ENCODE assay signal across 8 cellular contexts in the genomic region with DNA sequence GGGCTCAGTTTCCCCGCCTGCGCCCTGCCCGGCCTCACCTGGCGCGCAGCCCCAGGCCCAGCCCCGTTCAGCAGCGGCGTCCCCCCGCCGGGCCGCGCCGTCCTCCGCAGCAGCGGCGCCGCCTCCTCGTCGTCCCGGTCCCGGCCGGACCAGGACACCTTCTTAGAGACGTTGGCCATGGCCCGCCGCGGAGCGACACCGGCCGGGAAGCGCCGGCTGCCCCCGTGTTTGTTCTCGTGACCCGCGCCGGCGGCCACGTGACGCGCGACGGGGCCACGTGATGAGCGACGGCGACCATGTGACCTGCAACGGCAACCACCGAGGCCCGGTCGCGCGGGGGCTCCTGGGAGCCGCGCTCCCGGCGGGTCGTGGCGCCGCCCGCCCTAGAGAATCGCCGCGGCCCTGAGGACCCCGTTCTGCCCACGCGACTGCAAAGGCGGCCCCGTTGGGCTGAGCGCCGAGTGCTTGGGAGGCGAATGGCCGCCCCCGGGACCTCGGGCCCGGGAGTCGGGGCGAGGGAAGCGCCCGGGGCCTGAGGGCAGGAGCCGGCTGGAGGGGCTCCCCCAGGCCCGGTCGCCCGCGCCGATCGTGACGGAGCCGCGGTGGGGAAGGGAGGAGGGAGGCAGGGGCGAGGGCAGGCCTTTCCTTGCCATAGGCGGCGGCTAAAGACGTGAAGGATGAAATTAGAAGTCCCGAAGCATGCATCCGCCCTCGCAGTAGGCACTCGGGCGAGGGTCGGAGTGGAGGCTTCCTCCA. TPM values are rescaled to one million over a fixed set of nuclear protein-coding genes. Genes with fewer than 3 reads are reported as not detected.
A peak's percentile ranks its signal among the peaks of the same experiment; 100 is the strongest.
DNase-seq lines count a peak whose midpoint lies in the region; ATAC-seq and TF ChIP-seq lines count a peak whose summit lies in the region.

A gene with protein sequence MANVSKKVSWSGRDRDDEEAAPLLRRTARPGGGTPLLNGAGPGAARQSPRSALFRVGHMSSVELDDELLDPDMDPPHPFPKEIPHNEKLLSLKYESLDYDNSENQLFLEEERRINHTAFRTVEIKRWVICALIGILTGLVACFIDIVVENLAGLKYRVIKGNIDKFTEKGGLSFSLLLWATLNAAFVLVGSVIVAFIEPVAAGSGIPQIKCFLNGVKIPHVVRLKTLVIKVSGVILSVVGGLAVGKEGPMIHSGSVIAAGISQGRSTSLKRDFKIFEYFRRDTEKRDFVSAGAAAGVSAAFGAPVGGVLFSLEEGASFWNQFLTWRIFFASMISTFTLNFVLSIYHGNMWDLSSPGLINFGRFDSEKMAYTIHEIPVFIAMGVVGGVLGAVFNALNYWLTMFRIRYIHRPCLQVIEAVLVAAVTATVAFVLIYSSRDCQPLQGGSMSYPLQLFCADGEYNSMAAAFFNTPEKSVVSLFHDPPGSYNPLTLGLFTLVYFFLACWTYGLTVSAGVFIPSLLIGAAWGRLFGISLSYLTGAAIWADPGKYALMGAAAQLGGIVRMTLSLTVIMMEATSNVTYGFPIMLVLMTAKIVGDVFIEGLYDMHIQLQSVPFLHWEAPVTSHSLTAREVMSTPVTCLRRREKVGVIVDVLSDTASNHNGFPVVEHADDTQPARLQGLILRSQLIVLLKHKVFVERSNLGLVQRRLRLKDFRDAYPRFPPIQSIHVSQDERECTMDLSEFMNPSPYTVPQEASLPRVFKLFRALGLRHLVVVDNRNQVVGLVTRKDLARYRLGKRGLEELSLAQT (minus strand): TSS at position 233 of the 756 bp plus-strand sequence. CDS start 54 bp downstream, at position 179.

- DNase-seq in C1 segment of cervical spinal cord (lab: John Stamatoyannopoulos, UW) (peak; percentile 36 to 95 (median 81)), GM19240 (ENCODE audit: insufficient read length, low spot score) (peak; percentile 98), NCI-H82 (lab: John Stamatoyannopoulos, UW) (peak; percentile 88), lung (ENCODE audit: low spot score) (peak; percentile 89)
- DNase-seq in activated CD8-positive, alpha-beta memory T cell treated with anti-CD3 and anti-CD28 coated beads for 1 hour (ENCODE audit: extremely low read depth in 1 of 2, low read depth in 1 of 2) = peak; percentile 44 to 81
- DNase-seq in stimulated activated CD4-positive, alpha-beta T cell treated with anti-CD3 and anti-CD28 coated beads, TNF-alpha, amount 100 ng/mL, for 24 hours (ENCODE audit: low read depth in 3 of 3) = peak; percentile 82 to 89 (median 82)

- no peak within 1 kb of the TSS for H3K27ac ChIP-seq in ectodermal cell (ENCODE audit: insufficient read depth, low read depth, low read length, poor library complexity, severe bottlenecking)
- peak within 1 kb of the TSS; percentile 89 to 91 for H3K27ac ChIP-seq in lung (ENCODE audit: low read depth in 1 of 2, low read length in 1 of 2)

- H3K4me3 ChIP-seq in ectodermal cell (ENCODE audit: insufficient read depth, low read depth, low read length) (peak within 1 kb of the TSS; percentile 64), lung (peak within 1 kb of the TSS; percentile 96)

- H3K36me3 ChIP-seq in ectodermal cell (ENCODE audit: control insufficient read depth, insufficient read depth, low read length) (no peaks in the 10 kb centered on the region), lung (ENCODE audit: control insufficient read depth in 2 of 2, insufficient read depth in 2 of 2, low read length in 2 of 2) (peaks cover 0 to 2% of the 10 kb centered on the region in 2 donors)

- no peaks in the 10 kb centered on the region for H3K4me1 ChIP-seq in ectodermal cell (ENCODE audit: control insufficient read depth, insufficient read depth, low read length)
- peaks cover 0 to 20% of the 10 kb centered on the region in 2 donors for H3K4me1 ChIP-seq in lung (ENCODE audit: control insufficient read depth in 2 of 2, insufficient read depth in 2 of 2, low read length in 2 of 2)

- TF ChIP-seq CTCF in lung (IDR thresholded peaks at IDR 0.05; ENCODE audit: control extremely low read depth, extremely low read depth) = no peak

- H3K9me3 ChIP-seq in ectodermal cell (ENCODE audit: control insufficient read depth, low read length) = no peaks in the 10 kb centered on the region
- no peaks in the 10 kb centered on the region for H3K9me3 ChIP-seq in lung (ENCODE audit: control insufficient read depth in 2 of 2, insufficient read depth in 1 of 2, low read length in 1 of 2)

- ATAC-seq in HG03457 (IDR thresholded peaks at IDR 0.05; ENCODE audit: unreplicated experiment) (peak; percentile 60), lung (ENCODE audit: insufficient read depth, low FRiP score) (peak; percentile 92)

- no peaks in the 10 kb centered on the region for H3K27me3 ChIP-seq in ectodermal cell (ENCODE audit: control insufficient read depth, insufficient read depth, low read length, poor library complexity, severe bottlenecking)
- H3K27me3 ChIP-seq in lung (ENCODE audit: control insufficient read depth, insufficient read depth) = no peaks in the 10 kb centered on the region

- WGBS in ectodermal cell, 2 experiments = 2% methylated on average over 99 of the region's 99 CpGs
- 0 to 1% methylated on average over 73 to 99 of the region's 99 CpGs for WGBS in lung, 2 donors

RNA-seq across cellular contexts. Expression of the gene that starts here (rescaled TPM):
- 68.9 TPM for polyA plus RNA-seq in ectodermal cell (2013, experiment 1 of 4)
- polyA plus RNA-seq in ectodermal cell (2013, experiment 2 of 4) = 68.0 TPM
- 46.4 TPM for polyA plus RNA-seq in ectodermal cell (2013, experiment 3 of 4)
- polyA plus RNA-seq in ectodermal cell (2013, experiment 4 of 4) = 59.1 TPM
- 100 to 1,000 TPM in 1 of 2 donors, 10 to 100 TPM in 1; 73.3 to 103 TPM for total RNA-seq in lung
- polyA plus RNA-seq in lung = 100 to 1,000 TPM in 1 of 2 donors, 10 to 100 TPM in 1; 61.1 to 119 TPM
